In the genomic region with DNA sequence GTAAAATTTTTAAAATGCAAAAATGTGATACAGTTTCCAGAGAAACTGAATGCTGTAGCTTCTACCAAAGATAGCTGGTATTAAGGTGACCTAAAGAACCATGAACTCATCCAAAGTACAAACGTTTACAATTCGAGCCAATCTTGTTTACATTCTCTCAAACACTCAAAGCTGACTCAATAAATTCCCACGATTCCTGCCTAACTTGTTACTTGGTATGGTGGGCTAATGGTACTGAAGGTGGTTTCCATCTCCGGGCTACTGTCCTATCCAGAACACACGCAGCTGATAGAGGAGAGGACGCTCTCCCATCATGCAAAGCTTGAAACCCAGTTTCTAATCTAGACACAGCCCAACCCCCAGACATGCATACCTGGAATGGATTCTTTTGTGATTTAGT, we compare ENCODE assay signal across 2 cellular contexts.
TF ChIP-seq lines count a peak whose summit lies in the region.

No MANE protein-coding gene starts in this region.

TF ChIP-seq in GM23338, 12 proteins besides CTCF, POLR2A, EP300 and RAD21 (continues in another document):
- TF ChIP-seq ZNF114 (CRISPR knock-in tag; IDR thresholded peaks at IDR 0.05) = no peak
- TF ChIP-seq STAT1 (IDR thresholded peaks at IDR 0.05; ENCODE audit: unreplicated experiment) = no peak
- TF ChIP-seq JUNB (IDR thresholded peaks at IDR 0.05; ENCODE audit: unreplicated experiment) = no peak
- TF ChIP-seq, protein P1, sequence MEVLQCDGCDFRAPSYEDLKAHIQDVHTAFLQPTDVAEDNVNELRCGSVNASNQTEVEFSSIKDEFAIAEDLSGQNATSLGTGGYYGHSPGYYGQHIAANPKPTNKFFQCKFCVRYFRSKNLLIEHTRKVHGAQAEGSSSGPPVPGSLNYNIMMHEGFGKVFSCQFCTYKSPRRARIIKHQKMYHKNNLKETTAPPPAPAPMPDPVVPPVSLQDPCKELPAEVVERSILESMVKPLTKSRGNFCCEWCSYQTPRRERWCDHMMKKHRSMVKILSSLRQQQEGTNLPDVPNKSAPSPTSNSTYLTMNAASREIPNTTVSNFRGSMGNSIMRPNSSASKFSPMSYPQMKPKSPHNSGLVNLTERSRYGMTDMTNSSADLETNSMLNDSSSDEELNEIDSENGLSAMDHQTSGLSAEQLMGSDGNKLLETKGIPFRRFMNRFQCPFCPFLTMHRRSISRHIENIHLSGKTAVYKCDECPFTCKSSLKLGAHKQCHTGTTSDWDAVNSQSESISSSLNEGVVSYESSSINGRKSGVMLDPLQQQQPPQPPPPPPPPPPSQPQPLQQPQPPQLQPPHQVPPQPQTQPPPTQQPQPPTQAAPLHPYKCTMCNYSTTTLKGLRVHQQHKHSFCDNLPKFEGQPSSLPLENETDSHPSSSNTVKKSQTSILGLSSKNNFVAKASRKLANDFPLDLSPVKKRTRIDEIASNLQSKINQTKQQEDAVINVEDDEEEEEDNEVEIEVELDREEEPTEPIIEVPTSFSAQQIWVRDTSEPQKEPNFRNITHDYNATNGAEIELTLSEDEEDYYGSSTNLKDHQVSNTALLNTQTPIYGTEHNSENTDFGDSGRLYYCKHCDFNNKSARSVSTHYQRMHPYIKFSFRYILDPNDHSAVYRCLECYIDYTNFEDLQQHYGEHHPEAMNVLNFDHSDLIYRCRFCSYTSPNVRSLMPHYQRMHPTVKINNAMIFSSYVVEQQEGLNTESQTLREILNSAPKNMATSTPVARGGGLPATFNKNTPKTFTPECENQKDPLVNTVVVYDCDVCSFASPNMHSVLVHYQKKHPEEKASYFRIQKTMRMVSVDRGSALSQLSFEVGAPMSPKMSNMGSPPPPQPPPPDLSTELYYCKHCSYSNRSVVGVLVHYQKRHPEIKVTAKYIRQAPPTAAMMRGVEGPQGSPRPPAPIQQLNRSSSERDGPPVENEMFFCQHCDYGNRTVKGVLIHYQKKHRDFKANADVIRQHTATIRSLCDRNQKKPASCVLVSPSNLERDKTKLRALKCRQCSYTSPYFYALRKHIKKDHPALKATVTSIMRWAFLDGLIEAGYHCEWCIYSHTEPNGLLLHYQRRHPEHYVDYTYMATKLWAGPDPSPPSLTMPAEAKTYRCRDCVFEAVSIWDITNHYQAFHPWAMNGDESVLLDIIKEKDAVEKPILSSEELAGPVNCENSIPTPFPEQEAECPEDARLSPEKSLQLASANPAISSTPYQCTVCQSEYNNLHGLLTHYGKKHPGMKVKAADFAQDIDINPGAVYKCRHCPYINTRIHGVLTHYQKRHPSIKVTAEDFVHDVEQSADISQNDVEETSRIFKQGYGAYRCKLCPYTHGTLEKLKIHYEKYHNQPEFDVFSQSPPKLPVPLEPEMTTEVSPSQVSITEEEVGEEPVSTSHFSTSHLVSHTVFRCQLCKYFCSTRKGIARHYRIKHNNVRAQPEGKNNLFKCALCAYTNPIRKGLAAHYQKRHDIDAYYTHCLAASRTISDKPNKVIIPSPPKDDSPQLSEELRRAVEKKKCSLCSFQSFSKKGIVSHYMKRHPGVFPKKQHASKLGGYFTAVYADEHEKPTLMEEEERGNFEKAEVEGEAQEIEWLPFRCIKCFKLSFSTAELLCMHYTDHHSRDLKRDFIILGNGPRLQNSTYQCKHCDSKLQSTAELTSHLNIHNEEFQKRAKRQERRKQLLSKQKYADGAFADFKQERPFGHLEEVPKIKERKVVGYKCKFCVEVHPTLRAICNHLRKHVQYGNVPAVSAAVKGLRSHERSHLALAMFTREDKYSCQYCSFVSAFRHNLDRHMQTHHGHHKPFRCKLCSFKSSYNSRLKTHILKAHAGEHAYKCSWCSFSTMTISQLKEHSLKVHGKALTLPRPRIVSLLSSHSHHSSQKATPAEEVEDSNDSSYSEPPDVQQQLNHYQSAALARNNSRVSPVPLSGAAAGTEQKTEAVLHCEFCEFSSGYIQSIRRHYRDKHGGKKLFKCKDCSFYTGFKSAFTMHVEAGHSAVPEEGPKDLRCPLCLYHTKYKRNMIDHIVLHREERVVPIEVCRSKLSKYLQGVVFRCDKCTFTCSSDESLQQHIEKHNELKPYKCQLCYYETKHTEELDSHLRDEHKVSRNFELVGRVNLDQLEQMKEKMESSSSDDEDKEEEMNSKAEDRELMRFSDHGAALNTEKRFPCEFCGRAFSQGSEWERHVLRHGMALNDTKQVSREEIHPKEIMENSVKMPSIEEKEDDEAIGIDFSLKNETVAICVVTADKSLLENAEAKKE (CRISPR knock-in tag; IDR thresholded peaks at IDR 0.05) = no peak
- no peak for TF ChIP-seq POLR2AphosphoS5 (IDR thresholded peaks at IDR 0.05; ENCODE audit: low read depth)
- TF ChIP-seq CREB1 (CRISPR knock-in tag; IDR thresholded peaks at IDR 0.05; ENCODE audit: low read depth) = no peak
- no peak for TF ChIP-seq ZNF331 (CRISPR knock-in tag; IDR thresholded peaks at IDR 0.05; ENCODE audit: low read depth)
- TF ChIP-seq NANOG (IDR thresholded peaks at IDR 0.05; ENCODE audit: borderline replicate concordance) = no peak
- TF ChIP-seq EZH2 (IDR thresholded peaks at IDR 0.05; ENCODE audit: low read depth, unreplicated experiment) = no peak
- TF ChIP-seq ETS1 (IDR thresholded peaks at IDR 0.05) = no peak

TF ChIP-seq in GM12878, 131 proteins besides CTCF, POLR2A, EP300 and RAD21:
- TF ChIP-seq SKIL (IDR thresholded peaks at IDR 0.05; ENCODE audit: low read depth, poor library complexity, severe bottlenecking) = no peak
- TF ChIP-seq STAT1 (conservative IDR thresholded peaks at IDR 0.05) = no peak
- no peak for TF ChIP-seq ATF2 (IDR thresholded peaks at IDR 0.05; ENCODE audit: low read length)
- TF ChIP-seq, protein P2, sequence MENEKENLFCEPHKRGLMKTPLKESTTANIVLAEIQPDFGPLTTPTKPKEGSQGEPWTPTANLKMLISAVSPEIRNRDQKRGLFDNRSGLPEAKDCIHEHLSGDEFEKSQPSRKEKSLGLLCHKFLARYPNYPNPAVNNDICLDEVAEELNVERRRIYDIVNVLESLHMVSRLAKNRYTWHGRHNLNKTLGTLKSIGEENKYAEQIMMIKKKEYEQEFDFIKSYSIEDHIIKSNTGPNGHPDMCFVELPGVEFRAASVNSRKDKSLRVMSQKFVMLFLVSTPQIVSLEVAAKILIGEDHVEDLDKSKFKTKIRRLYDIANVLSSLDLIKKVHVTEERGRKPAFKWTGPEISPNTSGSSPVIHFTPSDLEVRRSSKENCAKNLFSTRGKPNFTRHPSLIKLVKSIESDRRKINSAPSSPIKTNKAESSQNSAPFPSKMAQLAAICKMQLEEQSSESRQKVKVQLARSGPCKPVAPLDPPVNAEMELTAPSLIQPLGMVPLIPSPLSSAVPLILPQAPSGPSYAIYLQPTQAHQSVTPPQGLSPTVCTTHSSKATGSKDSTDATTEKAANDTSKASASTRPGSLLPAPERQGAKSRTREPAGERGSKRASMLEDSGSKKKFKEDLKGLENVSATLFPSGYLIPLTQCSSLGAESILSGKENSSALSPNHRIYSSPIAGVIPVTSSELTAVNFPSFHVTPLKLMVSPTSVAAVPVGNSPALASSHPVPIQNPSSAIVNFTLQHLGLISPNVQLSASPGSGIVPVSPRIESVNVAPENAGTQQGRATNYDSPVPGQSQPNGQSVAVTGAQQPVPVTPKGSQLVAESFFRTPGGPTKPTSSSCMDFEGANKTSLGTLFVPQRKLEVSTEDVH (IDR thresholded peaks at IDR 0.05; ENCODE audit: low read depth, partially characterized antibody) = no peak
- no peak for TF ChIP-seq ZNF24 (IDR thresholded peaks at IDR 0.05)
- TF ChIP-seq RBBP5 (conservative IDR thresholded peaks at IDR 0.05) = no peak
- no peak for TF ChIP-seq JUND (IDR thresholded peaks at IDR 0.05; ENCODE audit: low read depth, low read length)
- no peak for TF ChIP-seq CREB1 (IDR thresholded peaks at IDR 0.05; ENCODE audit: low read depth)
- no peak for TF ChIP-seq MTA2 (IDR thresholded peaks at IDR 0.05; ENCODE audit: low read depth)
- no peak for TF ChIP-seq SIX5 (IDR thresholded peaks at IDR 0.05; ENCODE audit: low read depth, low read length, severe bottlenecking)
- TF ChIP-seq ZNF622 (IDR thresholded peaks at IDR 0.05) = no peak
